In genomic region chr17:30905742-30906100, GRCh38 we compare ENCODE assay signal across 8 cellular contexts. TPM values are rescaled to one million over a fixed set of nuclear protein-coding genes. Genes with fewer than 3 reads are reported as not detected.
DNase-seq lines count a peak whose midpoint lies in the region; ATAC-seq, FAIRE-seq and TF ChIP-seq lines count a peak whose summit lies in the region.

No MANE protein-coding gene starts in this region.

- H3K9me3 Mint-ChIP-seq in IgD-negative memory B cell, result no peaks in the 10 kb centered on the region

- peaks cover 5 to 10% of the 10 kb centered on the region in 2 experiments for H3K36me3 ChIP-seq in keratinocyte (ENCODE audit: control insufficient read depth in 2 of 2, extremely low read depth in 1 of 2, insufficient read depth in 2 of 2, low read length in 2 of 2)

- H3K27ac ChIP-seq in keratinocyte (ENCODE audit: control insufficient read depth, insufficient read depth, low read length), result peak overlapping the region; percentile 91

- H3K4me3 ChIP-seq in astrocyte of the spinal cord (ENCODE audit: low read depth, low read length) (peak overlapping the region; percentile 74), keratinocyte (ENCODE audit: control insufficient read depth in 2 of 3, extremely low read depth in 1 of 3, insufficient read depth in 2 of 3, low read depth in 1 of 3, low read length in 3 of 3) (peak overlapping the region; percentile 56 to 89 (median 74))

- in situ Hi-C loops in astrocyte of the spinal cord (cut with HindIII; ENCODE audit: low sequenced_read_pairs), result no loop called here

- peaks cover 8% of the 10 kb centered on the region for H3K36me3 Mint-ChIP-seq in IgD-negative memory B cell

- FAIRE-seq in keratinocyte (lab: Jason Lieb, UNC), result no peak
- no peak for FAIRE-seq in RCC 7860 (lab: Jason Lieb, UNC)

- TF ChIP-seq CTCF in astrocyte of the spinal cord (IDR thresholded peaks at IDR 0.05; ENCODE audit: low read depth, low read length) (no peak), keratinocyte (optimal IDR thresholded peaks at IDR 0.05 in 1 of 3, IDR thresholded peaks at IDR 0.05 in 1 of 3, conservative IDR thresholded peaks at IDR 0.05 in 1 of 3; ENCODE audit: extremely low read depth in 1 of 3, insufficient read depth in 2 of 3, low read length in 3 of 3) (no peak)

- H3K9me3 ChIP-seq in keratinocyte (ENCODE audit: control insufficient read depth, low read depth, low read length), result no peaks in the 10 kb centered on the region

- H3K4me1 Mint-ChIP-seq in IgD-negative memory B cell, result peaks cover 34 to 54% (median 35%) of the 10 kb centered on the region in 3 donors

- no peaks in the 10 kb centered on the region for H3K27me3 ChIP-seq in keratinocyte (ENCODE audit: control insufficient read depth, extremely low read depth, insufficient read depth, low read length)

- no peaks in the 10 kb centered on the region for H3K27me3 Mint-ChIP-seq in IgD-negative memory B cell

- H4K20me1 ChIP-seq in keratinocyte (ENCODE audit: control insufficient read depth, extremely low read depth, insufficient read depth, low read length), result no peaks in the 10 kb centered on the region

- H3K9me1 ChIP-seq in keratinocyte (ENCODE audit: control insufficient read depth, extremely low read depth, insufficient read depth, low read length), result peaks cover 2% of the 10 kb centered on the region

- H3K4me3 Mint-ChIP-seq in IgD-negative memory B cell, result peak overlapping the region; percentile 94 to 98 (median 96)

- dilution Hi-C loops in keratinocyte (cut with MboI; ENCODE audit: extremely low pct_ligation_motif_present, low sequenced_read_pairs), result no loop called here

- peaks cover 23% of the 10 kb centered on the region for H3K79me2 ChIP-seq in keratinocyte (ENCODE audit: control insufficient read depth, insufficient read depth, low read length)

- peak overlapping the region; percentile 100 for H3K4me2 ChIP-seq in keratinocyte (ENCODE audit: control insufficient read depth, extremely low read depth, insufficient read depth, low read depth, low read length)

- peak; percentile 33 for ATAC-seq in GM18907 (IDR thresholded peaks at IDR 0.05; ENCODE audit: unreplicated experiment)
- ATAC-seq in stimulated activated naive CD8-positive, alpha-beta T cell treated with anti-CD3 and anti-CD28 coated beads, Interleukin-15, Interleukin-2, amounts not matched to agents 100 U/mL and 50 U/mL, for 24 hours, result no peak

- peak; percentile 24 for DNase-seq in AG08395 (ENCODE audit: low spot score)
- DNase-seq in astrocyte of the spinal cord (ENCODE audit: low read depth, low spot score), result peak; percentile 17
- DNase-seq in keratinocyte (ENCODE audit: low read depth, low spot score), result no peak
- peak; percentile 24 for DNase-seq in stimulated activated naive CD8-positive, alpha-beta T cell treated with anti-CD3 and anti-CD28 coated beads, Interleukin-15, Interleukin-2, amounts not matched to agents 100 U/mL and 50 U/mL, for 24 hours
- DNase-seq in RCC 7860 (ENCODE audit: low spot score), result no peak
- DNase-seq in NCI-H187 treated with DMSO at 0.1 percent for 48 hours (lab: John Stamatoyannopoulos, UW), result no peak

- H3K27ac Mint-ChIP-seq in IgD-negative memory B cell, result peak overlapping the region; percentile 70 to 96 (median 92)

- peaks cover 3% of the 10 kb centered on the region for H3K4me1 ChIP-seq in keratinocyte (ENCODE audit: control insufficient read depth, extremely low read depth, insufficient read depth, low read length)

- peak overlapping the region; percentile 95 for H3K9ac ChIP-seq in keratinocyte (ENCODE audit: control insufficient read depth, extremely low read depth, insufficient read depth, low read length)

- H2AFZ ChIP-seq in keratinocyte (ENCODE audit: control insufficient read depth, low read length), result peak overlapping the region; percentile 99

RNA-seq across cellular contexts. Expression of gene TEFM, which starts 0.3 kb away (rescaled TPM):
- polyA plus RNA-seq in IgD-negative memory B cell (19.0 TPM), keratinocyte (9.1 to 16.9 TPM (median 11.5 TPM) in 3 replicates)
- polyA plus RNA-seq in keratinocyte (2011; ENCODE audit: low read depth), result 3.5 TPM
- 6.0 and 12.3 TPM in 2 replicates for polyA plus RNA-seq in keratinocyte (2011; cell fraction: cytosol; rRNA removed)
- 10.5 and 13.9 TPM in 2 replicates for polyA plus RNA-seq in keratinocyte (2011; cell fraction: nucleus; rRNA removed)
- 8.2 and 11.8 TPM in 2 replicates for polyA plus RNA-seq in keratinocyte (2012; ENCODE audit: low replicate concordance)
- polyA minus RNA-seq in keratinocyte, result 0.16 to 7.0 TPM (median 3.5 TPM) in 3 replicates
- polyA minus RNA-seq in keratinocyte (2011; cell fraction: cytosol; rRNA and poly(A)+ RNA removed), result 4.0 TPM
- 3.8 and 8.2 TPM in 2 replicates for polyA minus RNA-seq in keratinocyte (2011; cell fraction: nucleus; rRNA and poly(A)+ RNA removed)

RNA-seq across cellular contexts. Expression of gene ADAP2, which starts 16.0 kb away (rescaled TPM):
- polyA plus RNA-seq in IgD-negative memory B cell (5.0 TPM), keratinocyte (1.3 to 4.2 TPM (median 1.4 TPM) in 3 replicates)
- polyA plus RNA-seq in keratinocyte (2011; ENCODE audit: low read depth), result 16.6 TPM
- 1.4 and 1.6 TPM in 2 replicates for polyA plus RNA-seq in keratinocyte (2011; cell fraction: cytosol; rRNA removed)
- polyA plus RNA-seq in keratinocyte (2011; cell fraction: nucleus; rRNA removed), result 2.5 and 2.8 TPM in 2 replicates
- polyA plus RNA-seq in keratinocyte (2012; ENCODE audit: low replicate concordance), result 0.37 and 12.0 TPM in 2 replicates
- polyA minus RNA-seq in keratinocyte, result 2.8 to 4.7 TPM in 2 of 3 replicates, not detected in the other
- polyA minus RNA-seq in keratinocyte (2011; cell fraction: cytosol; rRNA and poly(A)+ RNA removed), result 3.8 TPM
- polyA minus RNA-seq in keratinocyte (2011; cell fraction: nucleus; rRNA and poly(A)+ RNA removed), result 4.2 and 8.3 TPM in 2 replicates

Comparison
In these comparisons a context has a peak if more than half of its experiments do, and no peak if none do; other contexts are left out.
1. DNase-seq: peak in AG08395 (single experiment), astrocyte of the spinal cord (single experiment) and stimulated activated naive CD8-positive, alpha-beta T cell treated with anti-CD3 and anti-CD28 coated beads, Interleukin-15, Interleukin-2, amounts not matched to agents 100 U/mL and 50 U/mL, for 24 hours (single experiment); none in keratinocyte (single experiment), RCC 7860 (single experiment) and NCI-H187 treated with DMSO at 0.1 percent for 48 hours (single experiment).